In genomic region chr5:60260658-60261057, GRCh38 we compare ENCODE assay signal across 26 cellular contexts.
DNase-seq lines count a peak whose midpoint lies in the region; FAIRE-seq and TF ChIP-seq lines count a peak whose summit lies in the region.
"Had no signal": no experiment of that assay in that cellular context is flagged by ENCODE, and none has a peak within 500 bp of the region (broad histone marks: within the 10 kb centered on the region; RNA-seq: fewer than 3 reads in every experiment).

No MANE protein-coding gene starts in this region.

- H3K4me3 ChIP-seq in esophagus squamous epithelium, result no peak overlapping the region
- H3K4me3 ChIP-seq: BLaER1, GM23248 had no signal

- DNase-seq in A172 (ENCODE audit: low spot score) (peak; percentile 33), ELR (ENCODE audit: low read depth) (peak; percentile 3), GM12892 (ENCODE audit: insufficient read length) (no peak), esophagus squamous epithelium (lab: John Stamatoyannopoulos, UW) (no peak), osteocyte (ENCODE audit: extremely low spot score, unreplicated experiment) (no peak)
- DNase-seq in stimulated activated naive CD4-positive, alpha-beta T cell (lab: John Stamatoyannopoulos, UW), result no peak
- DNase-seq: 8988T; CD4-positive, alpha-beta memory T cell; COR-L47; GM23248; H7; KBM-7; NCI-H1105 treated with DMSO at 0.1 percent for 48 hours; NCI-H146; NCI-H1930; NCI-H446; NCI-H524 treated with DMSO at 0.1 percent for 48 hours; NCI-H774; NK-92 treated with Interleukin-12 subunit alpha and Interleukin-12 subunit beta, amount 100 ng/mL, for 24 hours; PC-3; Right ventricle myocardium superior; RPMI8226 had no signal

- H3K9me3 Mint-ChIP-seq in osteocyte (ENCODE audit: unreplicated experiment), result no peaks in the 10 kb centered on the region

- H3K4me1 ChIP-seq in esophagus squamous epithelium, result no peaks in the 10 kb centered on the region

- TF ChIP-seq POLR2A in GM12892 (IDR thresholded peaks at IDR 0.05; ENCODE audit: low read depth, low read length) (no peak), esophagus squamous epithelium (IDR thresholded peaks at IDR 0.05) (no peak)

- no peaks in the 10 kb centered on the region for H3K36me3 Mint-ChIP-seq in osteocyte (ENCODE audit: unreplicated experiment)
- H3K36me3 Mint-ChIP-seq: CD4-positive, alpha-beta memory T cell had no signal

- FAIRE-seq in GM12892 (lab: Jason Lieb, UNC), result no peak
- FAIRE-seq: GM18507 had no signal

- TF ChIP-seq CTCF in VCaP (conservative IDR thresholded peaks at IDR 0.05) (no peak), esophagus squamous epithelium (IDR thresholded peaks at IDR 0.05) (no peak), osteocyte (IDR thresholded peaks at IDR 0.05) (no peak)

- peaks cover 6% of the 10 kb centered on the region for H3K27me3 Mint-ChIP-seq in osteocyte (ENCODE audit: unreplicated experiment)
- H3K27me3 Mint-ChIP-seq: CD4-positive, alpha-beta memory T cell had no signal

- H3K27me3 ChIP-seq in esophagus squamous epithelium, result no peaks in the 10 kb centered on the region
- H3K27me3 ChIP-seq: BLaER1 had no signal

- no peaks in the 10 kb centered on the region for H3K36me3 ChIP-seq in esophagus squamous epithelium
- H3K36me3 ChIP-seq: BLaER1 had no signal

- H3K9me3 ChIP-seq in esophagus squamous epithelium, result no peaks in the 10 kb centered on the region
- H3K9me3 ChIP-seq: BLaER1 had no signal

- WGBS in esophagus squamous epithelium, 2 donors, result 95% methylated on average over 1 of the region's 1 CpG

- H3K4me3 Mint-ChIP-seq in osteocyte (ENCODE audit: unreplicated experiment), result no peak overlapping the region
- H3K4me3 Mint-ChIP-seq: CD4-positive, alpha-beta memory T cell had no signal

- H3K27ac ChIP-seq in VCaP (peak overlapping the region; percentile 14; the same call in 1 of the 2 replicates), esophagus squamous epithelium (no peak overlapping the region)
- H3K27ac ChIP-seq: BLaER1, GM23248 had no signal

- intact Hi-C loops in esophagus squamous epithelium (cut with DNase I), result no loop called here

- H3K27ac Mint-ChIP-seq in osteocyte (ENCODE audit: unreplicated experiment), result no peak overlapping the region
- H3K27ac Mint-ChIP-seq: CD4-positive, alpha-beta memory T cell had no signal

- peaks cover 19% of the 10 kb centered on the region for H3K4me1 Mint-ChIP-seq in osteocyte (ENCODE audit: unreplicated experiment)
- H3K4me1 Mint-ChIP-seq: CD4-positive, alpha-beta memory T cell had no signal

TF ChIP-seq in PFSK-1, 5 proteins besides CTCF, POLR2A, EP300 and RAD21:
- TF ChIP-seq FOXP2 (optimal IDR thresholded peaks at IDR 0.05; ENCODE audit: borderline replicate concordance, extremely low read depth, extremely low read length, insufficient read depth) (no peak), SIN3A (IDR thresholded peaks at IDR 0.05; ENCODE audit: borderline replicate concordance, insufficient read depth, low read length) (0 out of 2 replicates have a peak, but pooled peaks have one; percentile 33), REST (IDR thresholded peaks at IDR 0.05; ENCODE audit: insufficient read depth in 1 of 2, low read depth in 2 of 2, low read length in 2 of 2) (no peak), POLR2AphosphoS5 (IDR thresholded peaks at IDR 0.05; ENCODE audit: low read depth, low read length) (no peak), TAF1 (IDR thresholded peaks at IDR 0.05; ENCODE audit: borderline replicate concordance, insufficient read depth, low read length) (0 out of 2 replicates have a peak, but pooled peaks have one; percentile 25)

Comparison
In these comparisons a context has a peak if more than half of its experiments do, and no peak if none do; other contexts are left out.
1. DNase-seq: peak in A172 (single experiment) and ELR (single experiment); none in stimulated activated naive CD4-positive, alpha-beta T cell (0 of 6), GM12892 (single experiment), esophagus squamous epithelium (single experiment) and osteocyte (single experiment).